31 cellular contexts compared by ENCODE assay signal in genomic region chr9:10649076-10649475, GRCh38. TPM values are rescaled to one million over a fixed set of nuclear protein-coding genes. Genes with fewer than 3 reads are reported as not detected.
"Had no signal": no experiment of that assay in that cellular context is flagged by ENCODE, and none has a peak within 500 bp of the region (broad histone marks: within the 10 kb centered on the region; RNA-seq: fewer than 3 reads in every experiment).

No MANE protein-coding gene starts in this region.

- H3K4me1 Mint-ChIP-seq: activated CD4-positive, alpha-beta T cell treated with anti-CD3 and anti-CD28 coated beads, Interleukin-2, amount 10 ng/mL, durations not matched to agents 24 days and 14 days; activated T-helper 17 cell treated with anti-CD3 and anti-CD28 coated beads, Interleukin-2, amount 50 U/mL, for 72 hours; mesothelial cell of epicardium; naive thymus-derived CD4-positive, alpha-beta T cell; stimulated activated effector memory CD8-positive, alpha-beta T cell treated with anti-CD3 and anti-CD28 coated beads, Interleukin-12 subunit alpha, Interleukin-12 subunit beta, amount 100 ng/mL, for 72 hours; T-helper 17 cell had no signal

- H3K4me3 Mint-ChIP-seq: activated CD4-positive, alpha-beta memory T cell treated with anti-CD3 and anti-CD28 coated beads for 36 hours; activated CD4-positive, alpha-beta T cell treated with anti-CD3 and anti-CD28 coated beads, Interleukin-2, amount 10 ng/mL, durations not matched to agents 24 days and 14 days; activated T-cell treated with anti-CD3 and anti-CD28 coated beads, Interleukin-2, amount 50 U/mL, for 24 hours; activated T-helper 17 cell treated with anti-CD3 and anti-CD28 coated beads, Interleukin-2, amount 50 U/mL, for 72 hours; mesothelial cell of epicardium; naive thymus-derived CD4-positive, alpha-beta T cell; stimulated activated effector memory CD8-positive, alpha-beta T cell treated with anti-CD3 and anti-CD28 coated beads, Interleukin-12 subunit alpha, Interleukin-12 subunit beta, amount 100 ng/mL, for 72 hours; stimulated activated naive CD8-positive, alpha-beta T cell treated with anti-CD3 and anti-CD28 coated beads, Interleukin-15, Interleukin-2, amounts not matched to agents 100 ng/mL and 50 ng/mL, for 24 hours; T-helper 17 cell; type B pancreatic cell had no signal

- H3K9me3 Mint-ChIP-seq: type B pancreatic cell had no signal

- H3K36me3 Mint-ChIP-seq: activated CD4-positive, alpha-beta memory T cell treated with anti-CD3 and anti-CD28 coated beads for 36 hours; mesothelial cell of epicardium; stimulated activated effector memory CD8-positive, alpha-beta T cell treated with anti-CD3 and anti-CD28 coated beads, Interleukin-12 subunit alpha, Interleukin-12 subunit beta, amount 100 ng/mL, for 72 hours; type B pancreatic cell had no signal

- ATAC-seq: activated CD4-positive, CD25-positive, alpha-beta regulatory T cell treated with anti-CD3 and anti-CD28 coated beads, Interleukin-2, amount 50 U/mL, for 24 hours; activated T-helper 17 cell treated with anti-CD3 and anti-CD28 coated beads, Interleukin-2, amount 50 U/mL, for 72 hours; gastrocnemius medialis; left cardiac atrium; naive thymus-derived CD4-positive, alpha-beta T cell; right lobe of liver; stimulated activated effector memory CD8-positive, alpha-beta T cell treated with anti-CD3 and anti-CD28 coated beads, Interleukin-12 subunit alpha, Interleukin-12 subunit beta, amount 100 ng/mL, for 72 hours; T-helper 17 cell had no signal

- H3K27ac Mint-ChIP-seq: activated CD4-positive, alpha-beta memory T cell treated with anti-CD3 and anti-CD28 coated beads for 36 hours; activated CD4-positive, alpha-beta T cell treated with anti-CD3 and anti-CD28 coated beads, Interleukin-2, amount 10 ng/mL, durations not matched to agents 24 days and 14 days; activated T-cell treated with anti-CD3 and anti-CD28 coated beads, Interleukin-2, amount 50 U/mL, for 24 hours; activated T-helper 17 cell treated with anti-CD3 and anti-CD28 coated beads, Interleukin-2, amount 50 U/mL, for 72 hours; mesothelial cell of epicardium; naive thymus-derived CD4-positive, alpha-beta T cell; progenitor cell of endocrine pancreas; stimulated activated effector memory CD8-positive, alpha-beta T cell treated with anti-CD3 and anti-CD28 coated beads, Interleukin-12 subunit alpha, Interleukin-12 subunit beta, amount 100 ng/mL, for 72 hours; stimulated activated naive CD8-positive, alpha-beta T cell treated with anti-CD3 and anti-CD28 coated beads, Interleukin-15, Interleukin-2, amounts not matched to agents 100 ng/mL and 50 ng/mL, for 24 hours; T-helper 17 cell; type B pancreatic cell had no signal

- H3K4me3 ChIP-seq: esophagus squamous epithelium, gastrocnemius medialis, ovary, right lobe of liver, thoracic aorta, uterus had no signal

- DNase-seq: activated CD4-positive, alpha-beta memory T cell treated with anti-CD3 and anti-CD28 coated beads for 36 hours; activated CD4-positive, alpha-beta T cell treated with anti-CD3 and anti-CD28 coated beads, Interleukin-2, amount 10 ng/mL, durations not matched to agents 24 days and 14 days; activated CD8-positive, alpha-beta memory T cell treated with anti-CD3 and anti-CD28 coated beads, Interleukin-2, amount 50 U/mL, for 48 hours; activated gamma-delta T cell treated with Interleukin-2 at 50 U/mL for 16 hours; activated naive CD4-positive, alpha-beta T cell treated with anti-CD3 and anti-CD28 coated beads, Interleukin-2, amount 50 U/mL, for 16 hours; activated T-cell treated with anti-CD3 and anti-CD28 coated beads, Interleukin-2, amount 50 U/mL, for 24 hours; amygdala; central memory CD4-positive, alpha-beta T cell; dermis blood vessel endothelial cell; effector CD4-positive, alpha-beta T cell; esophagus squamous epithelium; gastrocnemius medialis; hippocampal formation; left cardiac atrium; mammary epithelial cell; naive thymus-derived CD4-positive, alpha-beta T cell; ovary; right lobe of liver; stimulated activated CD4-positive, alpha-beta T cell treated with anti-CD3 and anti-CD28 coated beads, Interleukin-4, amount 100 ng/mL, for 24 hours; T-helper 17 cell; T1000; uterus; WERI-Rb-1 had no signal

- H3K27me3 Mint-ChIP-seq: activated CD4-positive, alpha-beta memory T cell treated with anti-CD3 and anti-CD28 coated beads for 36 hours; activated CD4-positive, alpha-beta T cell treated with anti-CD3 and anti-CD28 coated beads, Interleukin-2, amount 10 ng/mL, durations not matched to agents 24 days and 14 days; activated T-cell treated with anti-CD3 and anti-CD28 coated beads, Interleukin-2, amount 50 U/mL, for 24 hours; activated T-helper 17 cell treated with anti-CD3 and anti-CD28 coated beads, Interleukin-2, amount 50 U/mL, for 72 hours; naive thymus-derived CD4-positive, alpha-beta T cell; progenitor cell of endocrine pancreas; stimulated activated naive CD8-positive, alpha-beta T cell treated with anti-CD3 and anti-CD28 coated beads, Interleukin-15, Interleukin-2, amounts not matched to agents 100 ng/mL and 50 ng/mL, for 24 hours; T-helper 17 cell had no signal

RNA-seq across cellular contexts. Expression of gene PTPRD, which starts 36.3 kb away (rescaled TPM):
- total RNA-seq: activated CD4-positive, alpha-beta T cell treated with anti-CD3 and anti-CD28 coated beads, Interleukin-2, amount 10 ng/mL, durations not matched to agents 24 days and 14 days; T-helper 17 cell had no signal
